ENCODE assay signal across 8 cellular contexts in genomic region chr15:80989518-80990478, GRCh38. TPM values are rescaled to one million over a fixed set of nuclear protein-coding genes. Genes with fewer than 3 reads are reported as not detected.
DNase-seq lines count a peak whose midpoint lies in the region; ATAC-seq and TF ChIP-seq lines count a peak whose summit lies in the region.

Gene MESD (minus strand): TSS chr15:80989819. CDS start chr15:80989791, 28 bp downstream.

- peaks cover 54% of the 10 kb centered on the region for H3K4me1 Mint-ChIP-seq in activated B cell treated with CpG ODN at 0.5 μM for 24 hours

- H3K4me3 ChIP-seq in cardiac fibroblast (replicated peaks in 1 of 2; ENCODE audit: low read depth in 2 of 2, low read length in 2 of 2), result peak within 1 kb of the TSS; percentile 91

- DNase-seq in AG09319 (ENCODE audit: extremely low read depth, low read depth), result peak; percentile 87
- peak; percentile 93 for DNase-seq in NCI-H345 (lab: John Stamatoyannopoulos, UW)
- peak; percentile 90 for DNase-seq in activated B cell treated with CpG ODN at 0.5 μM for 24 hours
- peak; percentile 97 for DNase-seq in cardiac fibroblast (ENCODE audit: low read depth in 2 of 2)
- DNase-seq in inferior parietal cortex (ENCODE audit: extremely low spot score), result peak; percentile 89
- peak; percentile 82 for DNase-seq in smooth muscle cell of the brain vasculature (ENCODE audit: low read depth, low spot score)

- H3K9me3 Mint-ChIP-seq in activated B cell treated with CpG ODN at 0.5 μM for 24 hours, result no peaks in the 10 kb centered on the region

- peak within 1 kb of the TSS; percentile 99 for H3K27ac Mint-ChIP-seq in activated B cell treated with CpG ODN at 0.5 μM for 24 hours

- CTCF ChIA-PET in activated B cell treated with CpG ODN at 0.5 μM for 24 hours (lab: Charles Lee), result interaction anchor here (1.4 to 1.5 kb wide), 2 partner anchors 13 to 276 kb away, joined by 3 to 5 read pairs; no protein-coding TSS in a partner anchor

- peaks cover 15% of the 10 kb centered on the region for H3K36me3 Mint-ChIP-seq in activated B cell treated with CpG ODN at 0.5 μM for 24 hours (ENCODE audit: low read depth)

- ATAC-seq in GM19025 (IDR thresholded peaks at IDR 0.05; ENCODE audit: low read depth, unreplicated experiment) (peak; percentile 96), HG03280 (IDR thresholded peaks at IDR 0.05; ENCODE audit: unreplicated experiment) (peak; percentile 94), activated B cell treated with CpG ODN at 0.5 μM for 24 hours (ENCODE audit: low read depth) (peak; percentile 99)

- POLR2A ChIA-PET in activated B cell treated with CpG ODN at 0.5 μM for 24 hours (lab: Charles Lee), result interaction anchor here (1.0 to 5.9 kb wide), 3 partner anchors 10 to 309 kb away, joined by 3 to 83 read pairs (median 4); partner anchors contain the start of gene TLNRD1

- H3K27me3 Mint-ChIP-seq in activated B cell treated with CpG ODN at 0.5 μM for 24 hours, result no peaks in the 10 kb centered on the region

- intact Hi-C loops in activated B cell treated with CpG ODN at 0.5 μM for 24 hours (cut with micrococcal nuclease), result loop anchor here (1.0 to 10.0 kb wide), 5 partner anchors 11 to 1057 kb away; partner anchors contain the start of genes ABHD17C, MEX3B and TLNRD1

- H3K4me3 Mint-ChIP-seq in activated B cell treated with CpG ODN at 0.5 μM for 24 hours, result peak within 1 kb of the TSS; percentile 99

- no peak for TF ChIP-seq CTCF in AG09319 (IDR thresholded peaks at IDR 0.05; ENCODE audit: low read depth, low read length)
- TF ChIP-seq CTCF in activated B cell treated with CpG ODN at 0.5 μM for 24 hours (IDR thresholded peaks at IDR 0.05), result no peak
- no peak for TF ChIP-seq CTCF in cardiac fibroblast (IDR thresholded peaks at IDR 0.05; ENCODE audit: low read depth, low read length)

RNA-seq across cellular contexts. Expression of gene MESD, which starts in this region (rescaled TPM):
- total RNA-seq in activated B cell treated with CpG ODN at 0.5 μM for 24 hours, result 21.4 and 23.8 TPM in 2 replicates

Comparison
In these comparisons a context has a peak if more than half of its experiments do, and no peak if none do; other contexts are left out.
1. Peak in every context shown above with its lines: DNase-seq, ATAC-seq and H3K4me3 ChIP-seq.